In the genomic region with DNA sequence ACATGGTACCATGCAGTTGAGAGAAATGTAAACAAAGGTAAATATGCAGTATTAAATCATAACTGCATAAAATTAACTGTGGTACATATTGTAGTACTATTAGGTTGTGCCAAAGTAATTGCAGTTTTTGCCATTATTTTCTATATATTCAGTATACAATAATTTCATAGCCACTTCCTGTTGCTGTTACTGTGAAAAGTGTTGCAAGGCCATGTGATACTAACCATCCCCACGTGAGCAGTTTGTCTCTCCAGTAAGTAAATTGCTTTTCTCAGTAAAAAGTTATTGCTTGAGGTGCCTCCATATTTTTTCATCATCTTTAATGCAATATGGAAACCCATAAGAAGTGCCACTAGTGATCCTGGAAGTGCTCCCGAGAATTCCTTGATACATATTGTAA, we compare ENCODE assay signal across 26 cellular contexts.
"Had no signal": no experiment of that assay in that cellular context is flagged by ENCODE, and none has a peak within 500 bp of the region (broad histone marks: within the 10 kb centered on the region; RNA-seq: fewer than 3 reads in every experiment).

No MANE protein-coding gene starts in this region.

- ATAC-seq: naive thymus-derived CD8-positive, alpha-beta T cell; pancreas; psoas muscle; right cardiac atrium; right lobe of liver; stimulated activated effector memory CD8-positive, alpha-beta T cell treated with anti-CD3 and anti-CD28 coated beads, Interleukin-12 subunit alpha, Interleukin-12 subunit beta, amount 100 ng/mL, for 72 hours; stimulated activated naive B cell treated with anti-CD40 and anti-IgM and Interleukin-4, amounts not matched to agents 10 μg/mL and 1 μg/mL and 100 μg/mL, for 72 hours had no signal

- H3K9me3 Mint-ChIP-seq: naive B cell; stimulated activated effector memory CD8-positive, alpha-beta T cell treated with anti-CD3 and anti-CD28 coated beads, Interleukin-12 subunit alpha, Interleukin-12 subunit beta, amount 100 ng/mL, for 72 hours; stimulated activated naive CD8-positive, alpha-beta T cell treated with anti-CD3 and anti-CD28 coated beads, Interleukin-15, Interleukin-2, amounts not matched to agents 100 ng/mL and 50 ng/mL, for 24 hours had no signal

- H3K4me1 Mint-ChIP-seq: naive B cell; naive thymus-derived CD8-positive, alpha-beta T cell; nephron progenitor cell; neural crest cell; stimulated activated effector memory CD8-positive, alpha-beta T cell treated with anti-CD3 and anti-CD28 coated beads, Interleukin-12 subunit alpha, Interleukin-12 subunit beta, amount 100 ng/mL, for 72 hours; stimulated activated naive B cell treated with anti-CD40 and anti-IgM and Interleukin-4, amounts not matched to agents 10 μg/mL and 1 μg/mL and 100 μg/mL, for 72 hours had no signal

- H3K4me3 Mint-ChIP-seq: naive B cell; naive thymus-derived CD8-positive, alpha-beta T cell; nephron progenitor cell; neural crest cell; stimulated activated effector memory CD8-positive, alpha-beta T cell treated with anti-CD3 and anti-CD28 coated beads, Interleukin-12 subunit alpha, Interleukin-12 subunit beta, amount 100 ng/mL, for 72 hours; stimulated activated naive B cell treated with anti-CD40 and anti-IgM and Interleukin-4, amounts not matched to agents 10 μg/mL and 1 μg/mL and 100 μg/mL, for 72 hours; stimulated activated naive CD8-positive, alpha-beta T cell treated with anti-CD3 and anti-CD28 coated beads, Interleukin-15, Interleukin-2, amounts not matched to agents 100 ng/mL and 50 ng/mL, for 24 hours had no signal

- H3K27ac Mint-ChIP-seq: naive B cell; nephron progenitor cell; stimulated activated effector memory CD8-positive, alpha-beta T cell treated with anti-CD3 and anti-CD28 coated beads, Interleukin-12 subunit alpha, Interleukin-12 subunit beta, amount 100 ng/mL, for 72 hours; stimulated activated naive B cell treated with anti-CD40 and anti-IgM and Interleukin-4, amounts not matched to agents 10 μg/mL and 1 μg/mL and 100 μg/mL, for 72 hours; stimulated activated naive CD8-positive, alpha-beta T cell treated with anti-CD3 and anti-CD28 coated beads, Interleukin-15, Interleukin-2, amounts not matched to agents 100 ng/mL and 50 ng/mL, for 24 hours had no signal

- H3K4me3 ChIP-seq: pancreas, psoas muscle, right lobe of liver, sigmoid colon, stomach, thoracic aorta, thyroid gland, tibial nerve, upper lobe of left lung, vagina had no signal

- H3K27me3 Mint-ChIP-seq: naive B cell; naive thymus-derived CD8-positive, alpha-beta T cell; stimulated activated naive B cell treated with anti-CD40 and anti-IgM and Interleukin-4, amounts not matched to agents 10 μg/mL and 1 μg/mL and 100 μg/mL, for 72 hours; stimulated activated naive CD8-positive, alpha-beta T cell treated with anti-CD3 and anti-CD28 coated beads, Interleukin-15, Interleukin-2, amounts not matched to agents 100 ng/mL and 50 ng/mL, for 24 hours had no signal

- DNase-seq: naive B cell; naive thymus-derived CD8-positive, alpha-beta T cell; nephron progenitor cell; nucleus accumbens; pancreas; psoas muscle; right cardiac atrium; right lobe of liver; sigmoid colon; small intestine; stimulated activated CD4-positive, alpha-beta T cell treated with anti-CD3 and anti-CD28 coated beads, Interleukin-15, amount 100 ng/mL, for 24 hours; stimulated activated CD4-positive, alpha-beta T cell treated with anti-CD3 and anti-CD28 coated beads, Interleukin-2, amount 100 ng/mL, for 24 hours; stimulated activated CD4-positive, alpha-beta T cell treated with anti-CD3 and anti-CD28 coated beads, Interleukin-2, amount 100 ng/mL, for 48 hours; stimulated activated CD4-positive, alpha-beta T cell treated with anti-CD3 and anti-CD28 coated beads, Interleukin-4, amount 100 ng/mL, for 24 hours; stimulated activated naive B cell treated with anti-CD40 and anti-IgM and Interleukin-4, amounts not matched to agents 10 μg/mL and 1 μg/mL and 100 μg/mL, for 72 hours; stimulated activated naive CD4-positive, alpha-beta T cell treated with Interleukin-2 at 50 U/mL for 16 hours; stomach; thyroid gland; trophoblast cell; upper lobe of left lung had no signal
